In genomic region chr18:75287006-75287405, GRCh38 we compare ENCODE assay signal across 25 cellular contexts.
"Had no signal": no experiment of that assay in that cellular context is flagged by ENCODE, and none has a peak within 500 bp of the region (broad histone marks: within the 10 kb centered on the region; RNA-seq: fewer than 3 reads in every experiment).

No MANE protein-coding gene starts in this region.

- ATAC-seq: effector memory CD8-positive, alpha-beta T cell; esophagus mucosa; foreskin keratinocyte; gastrocnemius medialis; gastroesophageal sphincter; heart left ventricle had no signal

- H3K4me1 ChIP-seq: colonic mucosa, esophagus muscularis mucosa, esophagus squamous epithelium, foreskin keratinocyte, gastrocnemius medialis, gastroesophageal sphincter, heart left ventricle had no signal

- H3K27me3 Mint-ChIP-seq: dendritic cell treated with granulocyte-macrophage colony-stimulating factor and Interleukin-4, amounts not matched to agents 40 ng/mL and 50 ng/mL, for 4 days; effector memory CD8-positive, alpha-beta T cell had no signal

- H3K36me3 ChIP-seq: colonic mucosa had no signal

- H3K9me3 Mint-ChIP-seq: effector memory CD8-positive, alpha-beta T cell; endodermal cell had no signal

- H3K27me3 ChIP-seq: colonic mucosa, dorsolateral prefrontal cortex, esophagus muscularis mucosa, foreskin keratinocyte, gastrocnemius medialis, gastroesophageal sphincter, heart left ventricle, heart right ventricle had no signal

- H3K9me3 ChIP-seq: colonic mucosa, esophagus muscularis mucosa, esophagus squamous epithelium, gastrocnemius medialis, gastroesophageal sphincter, heart left ventricle, heart right ventricle had no signal

- H3K27ac Mint-ChIP-seq: dendritic cell treated with granulocyte-macrophage colony-stimulating factor and Interleukin-4, amounts not matched to agents 40 ng/mL and 50 ng/mL, for 4 days; effector memory CD8-positive, alpha-beta T cell; endodermal cell had no signal

- H3K4me3 ChIP-seq: colonic mucosa, coronary artery, dorsolateral prefrontal cortex, esophagus muscularis mucosa, esophagus squamous epithelium, gastrocnemius medialis, gastroesophageal sphincter, heart left ventricle, heart right ventricle had no signal

- H3K4me3 Mint-ChIP-seq: dendritic cell treated with granulocyte-macrophage colony-stimulating factor and Interleukin-4, amounts not matched to agents 40 ng/mL and 50 ng/mL, for 4 days; effector memory CD8-positive, alpha-beta T cell; endodermal cell had no signal

- H3K27ac ChIP-seq: colonic mucosa, coronary artery, dorsolateral prefrontal cortex, epithelial cell of prostate, esophagus muscularis mucosa, esophagus squamous epithelium, foreskin keratinocyte, gastrocnemius medialis, gastroesophageal sphincter, heart left ventricle, heart right ventricle had no signal

- DNase-seq: colonic mucosa; cortex of kidney; dermis blood vessel endothelial cell; dorsolateral prefrontal cortex; effector CD4-positive, alpha-beta T cell; effector CD8-positive, alpha-beta T cell; effector memory CD4-positive, alpha-beta T cell; effector memory CD8-positive, alpha-beta T cell; endodermal cell; erythroblast; esophagus squamous epithelium; foreskin fibroblast; foreskin keratinocyte; foreskin melanocyte; gastrocnemius medialis; glutamatergic neuron; head of caudate nucleus; heart left ventricle; heart right ventricle had no signal
